38 cellular contexts compared by ENCODE assay signal in genomic region chr18:43141208-43141607, GRCh38. TPM values are rescaled to one million over a fixed set of nuclear protein-coding genes. Genes with fewer than 3 reads are reported as not detected.
"Had no signal": no experiment of that assay in that cellular context is flagged by ENCODE, and none has a peak within 500 bp of the region (broad histone marks: within the 10 kb centered on the region; RNA-seq: fewer than 3 reads in every experiment).

No MANE protein-coding gene starts in this region.

- ATAC-seq: activated CD8-positive, alpha-beta memory T cell treated with anti-CD3 and anti-CD28 coated beads, Interleukin-2, amount 10 ng/mL, durations not matched to agents 7 days and 5 days; activated naive CD8-positive, alpha-beta T cell treated with anti-CD3 and anti-CD28 coated beads, Interleukin-2, amount 50 U/mL, for 24 hours; PC-3 had no signal

- H3K27me3 ChIP-seq: brain microvascular endothelial cell, Peyer's patch, SJSA1 had no signal

- H3K27ac ChIP-seq: brain microvascular endothelial cell, Peyer's patch, SJSA1, WERI-Rb-1 had no signal

- H3K4me3 ChIP-seq: Peyer's patch, SJSA1 had no signal

- H3K36me3 ChIP-seq: brain microvascular endothelial cell, Peyer's patch, SJSA1, WERI-Rb-1 had no signal

- H3K9me3 ChIP-seq: Peyer's patch had no signal

- DNase-seq: activated CD4-positive, alpha-beta memory T cell treated with anti-CD3 and anti-CD28 coated beads, Interleukin-2, amount 10 ng/mL, durations not matched to agents 7 days and 5 days; activated CD4-positive, alpha-beta T cell treated with anti-CD3 and anti-CD28 coated beads for 1 hour; activated CD4-positive, alpha-beta T cell treated with anti-CD3 and anti-CD28 coated beads for 48 hours; activated CD4-positive, CD25-positive, alpha-beta regulatory T cell; activated CD8-positive, alpha-beta memory T cell treated with anti-CD3 and anti-CD28 coated beads for 24 hours; activated CD8-positive, alpha-beta memory T cell treated with anti-CD3 and anti-CD28 coated beads, Interleukin-2, amount 10 ng/mL, durations not matched to agents 7 days and 5 days; activated CD8-positive, alpha-beta memory T cell treated with anti-CD3 and anti-CD28 coated beads, Interleukin-2, amount 50 U/mL, for 48 hours; activated effector memory CD4-positive, alpha-beta T cell treated with Interleukin-2 at 50 U/mL for 16 hours; activated naive CD4-positive, alpha-beta T cell treated with anti-CD3 and anti-CD28 coated beads, Interleukin-2, amount 10 ng/mL, durations not matched to agents 7 days and 5 days; activated naive CD8-positive, alpha-beta T cell treated with anti-CD3 and anti-CD28 coated beads, Interleukin-2, amount 50 U/mL, for 24 hours; activated T-cell treated with anti-CD3 and anti-CD28 coated beads, Interleukin-2, amount 50 U/mL, for 48 hours; aorta; brain microvascular endothelial cell; central memory CD4-positive, alpha-beta T cell; Karpas-422; KBM-7; MM.1S; MV-4-11; NCI-H1092; NCI-H1436 treated with DMSO at 0.1 percent for 48 hours; NCI-H187 treated with DMSO at 0.1 percent for 48 hours; NCI-H2081; NCI-H2171; NCI-H510A; NCI-H526; NCI-H82; NK-92 treated with Interleukin-12 subunit alpha and Interleukin-12 subunit beta, amount 100 ng/mL, for 24 hours; PC-3; Peyer's patch; RPMI8226; SHP77 treated with DMSO at 0.1 percent for 48 hours; SW 1271; T-helper 1 cell; T-helper 2 cell; T-helper 9 cell; WERI-Rb-1 had no signal

- H3K4me1 ChIP-seq: Peyer's patch, SJSA1 had no signal

RNA-seq across cellular contexts. Expression of gene RIT2, which starts 25.7 kb away (rescaled TPM):
- polyA plus RNA-seq: IgD-negative memory B cell had no signal
